Comparison of ENCODE assay signal across 15 cellular contexts in the genomic region with DNA sequence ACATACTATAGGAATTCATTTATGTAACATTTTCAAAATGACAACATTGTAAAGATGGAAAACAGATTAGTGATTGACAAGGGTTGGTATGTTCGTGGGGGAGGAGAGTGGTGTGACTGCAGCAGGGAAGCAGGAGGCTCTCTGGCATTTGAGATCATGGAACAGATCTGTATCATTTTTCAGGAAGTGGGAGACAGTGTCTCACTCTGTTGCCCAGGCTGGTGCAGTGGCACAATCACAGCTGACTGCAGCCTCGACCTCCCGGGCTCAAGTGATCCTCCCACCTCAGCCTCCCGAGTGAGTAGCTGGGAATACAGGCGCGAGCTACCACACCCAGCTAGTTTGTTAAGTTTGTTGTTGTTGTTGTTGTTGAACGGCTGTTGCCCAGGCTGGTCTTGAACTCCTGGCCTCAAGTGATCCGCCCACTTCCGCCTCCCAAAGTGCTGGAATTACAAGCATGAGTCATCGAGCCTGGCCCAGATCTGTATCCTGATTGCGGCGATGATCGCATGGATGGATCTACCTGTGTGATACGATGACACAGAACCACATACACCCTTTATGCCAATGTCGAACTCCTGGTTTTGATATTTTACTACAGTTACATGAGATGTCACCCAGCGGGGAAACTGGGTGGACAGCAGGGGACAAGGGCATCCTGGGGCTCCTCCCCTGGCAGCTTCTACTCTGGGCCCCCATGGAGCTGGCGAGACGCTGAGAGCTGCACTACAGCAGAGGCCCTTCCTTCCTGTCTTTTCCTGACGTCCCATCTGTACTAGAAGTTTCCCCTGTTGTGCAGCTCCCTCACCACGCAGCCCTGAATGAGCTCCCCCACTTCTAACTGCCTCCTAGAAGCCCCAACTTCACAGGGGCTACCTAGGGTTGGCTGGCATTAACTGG. TPM values are rescaled to one million over a fixed set of nuclear protein-coding genes. Genes with fewer than 3 reads are reported as not detected.
DNase-seq lines count a peak whose midpoint lies in the region; TF ChIP-seq lines count a peak whose summit lies in the region.
"Had no signal": no experiment of that assay in that cellular context is flagged by ENCODE, and none has a peak within 500 bp of the region (broad histone marks: within the 10 kb centered on the region; RNA-seq: fewer than 3 reads in every experiment).

No MANE protein-coding gene starts in this region.

- peaks cover 3% of the 10 kb centered on the region for H3K9me3 Mint-ChIP-seq in Calu3 (ENCODE audit: low read depth, unreplicated experiment)
- H3K9me3 Mint-ChIP-seq in neural crest cell: no peaks in the 10 kb centered on the region

- H3K4me3 Mint-ChIP-seq in Calu3 (ENCODE audit: low read depth, unreplicated experiment): no peak overlapping the region
- H3K4me3 Mint-ChIP-seq in neural crest cell: no peak overlapping the region

- no peak overlapping the region for H3K27ac ChIP-seq in colonic mucosa
- no peak overlapping the region for H3K27ac ChIP-seq in WERI-Rb-1
- H3K27ac ChIP-seq: gastrocnemius medialis had no signal

- H3K36me3 ChIP-seq in colonic mucosa (no peaks in the 10 kb centered on the region), WERI-Rb-1 (no peaks in the 10 kb centered on the region)
- H3K36me3 ChIP-seq: gastrocnemius medialis had no signal

- BruUV-seq in Calu3 (replicated peaks; lab: Mats Ljungman, UMichigan): no TSS peak

- no peaks in the 10 kb centered on the region for H3K27me3 Mint-ChIP-seq in Calu3 (ENCODE audit: unreplicated experiment)
- H3K27me3 Mint-ChIP-seq in neural crest cell (ENCODE audit: low read depth): peaks cover 2% of the 10 kb centered on the region

- H3K27ac Mint-ChIP-seq in Calu3 (ENCODE audit: unreplicated experiment) (peak overlapping the region; percentile 80), neural crest cell (ENCODE audit: unreplicated experiment) (peak overlapping the region; percentile 78)

- CTCF ChIA-PET in Calu3 (lab: Charles Lee): interaction anchor here (0.5 to 1.8 kb wide), 3 partner anchors 14 to 861 kb away, joined by 3 to 8 read pairs (median 4); no protein-coding TSS in a partner anchor

- H3K27me3 ChIP-seq in colonic mucosa (no peaks in the 10 kb centered on the region), WERI-Rb-1 (ENCODE audit: insufficient read depth, low read depth, severe bottlenecking) (no peaks in the 10 kb centered on the region)
- H3K27me3 ChIP-seq: gastrocnemius medialis had no signal

- H3K9me3 ChIP-seq in colonic mucosa (no peaks in the 10 kb centered on the region), WERI-Rb-1 (ENCODE audit: severe bottlenecking) (no peaks in the 10 kb centered on the region)
- H3K9me3 ChIP-seq: gastrocnemius medialis had no signal

- intact Hi-C loops in Calu3 (cut with micrococcal nuclease; ENCODE audit: unreplicated experiment) (no loop called here), colonic mucosa (cut with DNase I) (no loop called here)

- H3K4me3 ChIP-seq in colonic mucosa (no peak overlapping the region), WERI-Rb-1 (ENCODE audit: low read depth, low read length) (no peak overlapping the region)
- H3K4me3 ChIP-seq: gastrocnemius medialis had no signal

- peaks cover 32% of the 10 kb centered on the region for H3K36me3 Mint-ChIP-seq in Calu3 (ENCODE audit: insufficient read depth, unreplicated experiment)
- no peaks in the 10 kb centered on the region for H3K36me3 Mint-ChIP-seq in neural crest cell (ENCODE audit: low read depth)

- TF ChIP-seq CTCF in Calu3 (IDR thresholded peaks at IDR 0.05; ENCODE audit: unreplicated experiment) (no peak), colonic mucosa (IDR thresholded peaks at IDR 0.05) (no peak), neural crest cell (conservative IDR thresholded peaks at IDR 0.05) (no peak), WERI-Rb-1 (IDR thresholded peaks at IDR 0.05; ENCODE audit: low read depth, low read length) (no peak)

- no peaks in the 10 kb centered on the region for H3K4me1 ChIP-seq in colonic mucosa
- H3K4me1 ChIP-seq: gastrocnemius medialis had no signal

- peak; percentile 68 for DNase-seq in Calu3
- DNase-seq in LoVo (ENCODE audit: low spot score): peak; percentile 64
- DNase-seq in colonic mucosa: peak; percentile 29
- DNase-seq in neural crest cell (ENCODE audit: low read depth, low spot score): no peak
- no peak for DNase-seq in NCI-H1694 (lab: John Stamatoyannopoulos, UW)
- DNase-seq in DMS79 treated with DMSO at 0.1 percent for 48 hours (lab: John Stamatoyannopoulos, UW): no peak
- DNase-seq in NCI-H82 treated with DMSO at 0.1 percent for 48 hours (lab: John Stamatoyannopoulos, UW; ENCODE audit: unreplicated experiment): no peak
- no peak for DNase-seq in WERI-Rb-1
- DNase-seq: activated effector memory CD4-positive, alpha-beta T cell treated with Interleukin-2 at 50 U/mL for 16 hours; AML-193; gastrocnemius medialis; NCI-H1417; NCI-H446 treated with DMSO at 0.1 percent for 48 hours; stimulated activated CD4-positive, alpha-beta T cell treated with anti-CD3 and anti-CD28 coated beads, Interleukin-4, amount 100 ng/mL, for 1 hour; T-helper 2 cell had no signal

- H3K9ac ChIP-seq in colonic mucosa (ENCODE audit: low read depth in 2 of 2, low read length in 2 of 2): no peak overlapping the region

- H3K4me1 Mint-ChIP-seq in Calu3 (ENCODE audit: low read depth, unreplicated experiment) (peaks cover 26% of the 10 kb centered on the region), neural crest cell (no peaks in the 10 kb centered on the region)

RNA-seq across cellular contexts. Expression of a gene that starts 12.3 kb away (rescaled TPM):
- total RNA-seq in Calu3 (2022): 47.2 and 73.4 TPM in 2 replicates
- 10 to 100 TPM in 1 of 2 donors, 1 to 10 TPM in 1; 9.1 to 11.3 TPM for total RNA-seq in colonic mucosa
- 24.1 and 28.7 TPM in 2 replicates for total RNA-seq in neural crest cell

Comparison
In these comparisons a context has a peak if more than half of its experiments do, and no peak if none do; other contexts are left out.
1. DNase-seq: peak in Calu3 (single experiment), LoVo (single experiment) and colonic mucosa (single experiment); none in neural crest cell (single experiment), NCI-H1694 (single experiment), DMS79 treated with DMSO at 0.1 percent for 48 hours (single experiment), NCI-H82 treated with DMSO at 0.1 percent for 48 hours (single experiment) and WERI-Rb-1 (single experiment).